ENCODE assay signal across 29 cellular contexts in the genomic region with DNA sequence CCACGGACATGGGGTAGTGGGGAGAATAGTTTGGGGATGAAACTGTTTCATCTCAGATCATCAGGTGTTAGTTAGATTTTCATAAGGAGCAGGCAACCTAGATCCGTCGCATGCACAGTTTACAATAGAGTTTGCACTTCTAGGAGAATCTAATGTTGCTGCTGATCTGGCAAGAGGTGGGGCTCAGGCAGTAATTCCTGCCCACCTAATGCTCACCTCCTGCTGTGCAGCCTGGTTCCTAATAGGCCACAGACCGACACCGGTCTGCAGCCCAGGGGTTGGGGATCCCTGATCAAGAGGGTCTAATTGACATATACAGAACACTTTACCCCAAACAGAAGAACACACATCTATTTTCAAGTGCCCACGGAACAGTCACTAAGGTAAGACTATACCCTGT.
"Had no signal": no experiment of that assay in that cellular context is flagged by ENCODE, and none has a peak within 500 bp of the region (broad histone marks: within the 10 kb centered on the region; RNA-seq: fewer than 3 reads in every experiment).

No MANE protein-coding gene starts in this region.

- ATAC-seq: esophagus mucosa; foreskin keratinocyte; gastroesophageal sphincter; heart right ventricle; left colon; left ventricle myocardium superior; lower lobe of right lung; naive thymus-derived CD4-positive, alpha-beta T cell; psoas muscle; right lobe of liver; stimulated activated naive B cell treated with anti-CD40 and anti-IgM and Interleukin-4, amounts not matched to agents 10 μg/mL and 1 μg/mL and 100 μg/mL, for 72 hours had no signal

- H3K9me3 Mint-ChIP-seq: endodermal cell; stimulated activated naive CD8-positive, alpha-beta T cell treated with anti-CD3 and anti-CD28 coated beads, Interleukin-15, Interleukin-2, amounts not matched to agents 100 ng/mL and 50 ng/mL, for 24 hours had no signal

- H3K27me3 ChIP-seq: neural progenitor cell, right lobe of liver, vagina had no signal

- H3K27ac Mint-ChIP-seq: endodermal cell; memory B cell; mesothelial cell of epicardium; naive thymus-derived CD4-positive, alpha-beta T cell; nephron; neural progenitor cell; stimulated activated naive B cell treated with anti-CD40 and anti-IgM and Interleukin-4, amounts not matched to agents 10 μg/mL and 1 μg/mL and 100 μg/mL, for 72 hours; stimulated activated naive CD8-positive, alpha-beta T cell treated with anti-CD3 and anti-CD28 coated beads, Interleukin-15, Interleukin-2, amounts not matched to agents 100 ng/mL and 50 ng/mL, for 24 hours had no signal

- H3K4me1 Mint-ChIP-seq: memory B cell; mesothelial cell of epicardium; naive thymus-derived CD4-positive, alpha-beta T cell; stimulated activated naive B cell treated with anti-CD40 and anti-IgM and Interleukin-4, amounts not matched to agents 10 μg/mL and 1 μg/mL and 100 μg/mL, for 72 hours had no signal

- H3K27ac ChIP-seq: dorsolateral prefrontal cortex, epithelial cell of prostate, foreskin keratinocyte, gastroesophageal sphincter, heart right ventricle, lower lobe of right lung, neural progenitor cell, psoas muscle, right lobe of liver, transverse colon, vagina had no signal

- H3K36me3 Mint-ChIP-seq: memory B cell; mesothelial cell of epicardium; naive thymus-derived CD4-positive, alpha-beta T cell; neural progenitor cell; stimulated activated naive B cell treated with anti-CD40 and anti-IgM and Interleukin-4, amounts not matched to agents 10 μg/mL and 1 μg/mL and 100 μg/mL, for 72 hours had no signal

- H3K4me3 Mint-ChIP-seq: endodermal cell; memory B cell; mesothelial cell of epicardium; naive thymus-derived CD4-positive, alpha-beta T cell; nephron; neural progenitor cell; stimulated activated naive B cell treated with anti-CD40 and anti-IgM and Interleukin-4, amounts not matched to agents 10 μg/mL and 1 μg/mL and 100 μg/mL, for 72 hours; stimulated activated naive CD8-positive, alpha-beta T cell treated with anti-CD3 and anti-CD28 coated beads, Interleukin-15, Interleukin-2, amounts not matched to agents 100 ng/mL and 50 ng/mL, for 24 hours had no signal

- H3K36me3 ChIP-seq: gastroesophageal sphincter, heart right ventricle, lower lobe of right lung, neural progenitor cell, right lobe of liver, transverse colon, vagina had no signal

- H3K4me3 ChIP-seq: dorsolateral prefrontal cortex, gastroesophageal sphincter, heart right ventricle, lower lobe of right lung, neural progenitor cell, psoas muscle, right lobe of liver, transverse colon, vagina had no signal

- DNase-seq: cerebellar nuclear complex; dorsolateral prefrontal cortex; effector CD8-positive, alpha-beta T cell; endodermal cell; foreskin keratinocyte; glutamatergic neuron; heart right ventricle; hippocampal formation; kidney glomerular epithelial cell; left colon; left ventricle myocardium superior; lower lobe of right lung; naive thymus-derived CD4-positive, alpha-beta T cell; psoas muscle; right lobe of liver; small intestine; stimulated activated CD4-positive, alpha-beta T cell treated with anti-CD3 and anti-CD28 coated beads, Interleukin-15, amount 100 ng/mL, for 24 hours; stimulated activated CD4-positive, alpha-beta T cell treated with anti-CD3 and anti-CD28 coated beads, Interleukin-2, amount 100 ng/mL, for 48 hours; stimulated activated naive B cell treated with anti-CD40 and anti-IgM and Interleukin-4, amounts not matched to agents 10 μg/mL and 1 μg/mL and 100 μg/mL, for 72 hours; transverse colon had no signal

- H3K4me1 ChIP-seq: foreskin keratinocyte, gastroesophageal sphincter, heart right ventricle, lower lobe of right lung, psoas muscle, right lobe of liver, transverse colon, vagina had no signal

- H3K9me3 ChIP-seq: gastroesophageal sphincter, lower lobe of right lung, psoas muscle, right lobe of liver, transverse colon, vagina had no signal
